In genomic region chr15:97585408-97585807, GRCh38 we compare ENCODE assay signal across 27 cellular contexts.
DNase-seq lines count a peak whose midpoint lies in the region; ATAC-seq, FAIRE-seq and TF ChIP-seq lines count a peak whose summit lies in the region.
"Had no signal": no experiment of that assay in that cellular context is flagged by ENCODE, and none has a peak within 500 bp of the region (broad histone marks: within the 10 kb centered on the region; RNA-seq: fewer than 3 reads in every experiment).

No MANE protein-coding gene starts in this region.

- no peak overlapping the region for H3K9ac ChIP-seq in kidney (ENCODE audit: low read length in 2 of 2)
- H3K9ac ChIP-seq: BLaER1 had no signal

- H3K27ac ChIP-seq in kidney (ENCODE audit: low read depth in 2 of 2, low read length in 2 of 2) (no peak overlapping the region), testis (no peak overlapping the region)
- H3K27ac ChIP-seq: BLaER1 had no signal

- H3K4me3 ChIP-seq in kidney (ENCODE audit: low read length in 2 of 2) = no peak overlapping the region
- no peak overlapping the region for H3K4me3 ChIP-seq in testis
- H3K4me3 ChIP-seq: BLaER1, GM12878 had no signal

- WGBS in testis, 2 donors = 47 to 71% methylated on average over 4 to 10 of the region's 10 CpGs

- H3K9me3 Mint-ChIP-seq in neural crest cell = peaks cover 12% of the 10 kb centered on the region
- H3K9me3 Mint-ChIP-seq in immature natural killer cell = peaks cover 4 to 37% (median 22%) of the 10 kb centered on the region in 6 donors

- no peak for FAIRE-seq in kidney (lab: Jason Lieb, UNC)
- FAIRE-seq: A204.1, GM12878, GM12892, GM18507 had no signal

- H3K4me3 Mint-ChIP-seq in neural crest cell = no peak overlapping the region
- H3K4me3 Mint-ChIP-seq in immature natural killer cell = no peak overlapping the region
- H3K4me3 Mint-ChIP-seq: CD14-positive monocyte; CD4-positive, alpha-beta memory T cell; CD4-positive, CD25-positive, alpha-beta regulatory T cell; CD8-positive, alpha-beta memory T cell had no signal

- no peaks in the 10 kb centered on the region for H3K9me3 ChIP-seq in kidney (ENCODE audit: control insufficient read depth in 1 of 2, low read length in 2 of 2)
- no peaks in the 10 kb centered on the region for H3K9me3 ChIP-seq in testis
- H3K9me3 ChIP-seq: BE2C, BLaER1 had no signal

- ATAC-seq in omental fat pad (ENCODE audit: low FRiP score) = no peak
- ATAC-seq: GM12878 had no signal

- H3K27ac Mint-ChIP-seq in neural crest cell (ENCODE audit: unreplicated experiment) (peak overlapping the region; percentile 38), immature natural killer cell (no peak overlapping the region)
- H3K27ac Mint-ChIP-seq: CD14-positive monocyte; CD4-positive, alpha-beta memory T cell; CD4-positive, CD25-positive, alpha-beta regulatory T cell; CD8-positive, alpha-beta memory T cell had no signal

- H3K27me3 ChIP-seq in testis = no peaks in the 10 kb centered on the region
- H3K27me3 ChIP-seq: BE2C, BLaER1 had no signal

- H3K36me3 Mint-ChIP-seq in neural crest cell (ENCODE audit: low read depth) = peaks cover 4% of the 10 kb centered on the region
- H3K36me3 Mint-ChIP-seq in immature natural killer cell = no peaks in the 10 kb centered on the region
- H3K36me3 Mint-ChIP-seq: CD14-positive monocyte; CD4-positive, alpha-beta memory T cell; CD4-positive, CD25-positive, alpha-beta regulatory T cell had no signal

- TF ChIP-seq POLR2A in testis (IDR thresholded peaks at IDR 0.05) = no peak

- H3K36me3 ChIP-seq in kidney (ENCODE audit: control insufficient read depth in 1 of 2, insufficient read depth in 2 of 2, low read length in 2 of 2) (no peaks in the 10 kb centered on the region), testis (ENCODE audit: low read depth, missing control alignments) (no peaks in the 10 kb centered on the region)
- H3K36me3 ChIP-seq: BE2C, BLaER1 had no signal

- DNase-seq in kidney (peak; percentile 32), neural crest cell (ENCODE audit: low read depth, low spot score) (no peak), testis (peak; percentile 15), immature natural killer cell (no peak), omental fat pad (ENCODE audit: low spot score) (no peak), NCI-H1930 (lab: John Stamatoyannopoulos, UW) (no peak)
- DNase-seq: 8988T; ACHN; BE2C; C1 segment of cervical spinal cord; CD4-positive, alpha-beta memory T cell; CD4-positive, CD25-positive, alpha-beta regulatory T cell; CD8-positive, alpha-beta memory T cell; COR-L47; DMS 273 treated with DMSO at 0.1 percent for 48 hours; DMS153; DMS53; DMS79; DND-41; EL; GDM1 had no signal

- intact Hi-C loops in kidney (cut with DNase I) (no loop called here), testis (cut with DNase I; ENCODE audit: low total_unique reads) (no loop called here)

- TF ChIP-seq CTCF in kidney (IDR thresholded peaks at IDR 0.05; ENCODE audit: borderline replicate concordance, extremely low read depth, insufficient read depth) = no peak
- TF ChIP-seq CTCF in neural crest cell (conservative IDR thresholded peaks at IDR 0.05) = no peak
- TF ChIP-seq CTCF in testis (IDR thresholded peaks at IDR 0.05) = no peak
- TF ChIP-seq CTCF in omental fat pad (IDR thresholded peaks at IDR 0.05) = no peak

- H3K4me1 ChIP-seq in kidney (ENCODE audit: control insufficient read depth in 1 of 2, insufficient read depth in 1 of 2, low read depth in 1 of 2, low read length in 2 of 2) (no peaks in the 10 kb centered on the region), testis (no peaks in the 10 kb centered on the region)
- H3K4me1 ChIP-seq: BE2C, BLaER1 had no signal

- H3K4me1 Mint-ChIP-seq in neural crest cell = peaks cover 4% of the 10 kb centered on the region
- no peaks in the 10 kb centered on the region for H3K4me1 Mint-ChIP-seq in immature natural killer cell
- H3K4me1 Mint-ChIP-seq: CD14-positive monocyte; CD4-positive, alpha-beta memory T cell; CD4-positive, CD25-positive, alpha-beta regulatory T cell; CD8-positive, alpha-beta memory T cell had no signal

- H3K27me3 Mint-ChIP-seq in neural crest cell (ENCODE audit: low read depth) (no peaks in the 10 kb centered on the region), immature natural killer cell (ENCODE audit: low read depth in 3 of 3) (peaks cover 0 to 4% (median 0%) of the 10 kb centered on the region in 3 donors)
- H3K27me3 Mint-ChIP-seq: CD4-positive, alpha-beta memory T cell; CD4-positive, CD25-positive, alpha-beta regulatory T cell; CD8-positive, alpha-beta memory T cell had no signal

Comparison
In these comparisons a context has a peak if more than half of its experiments do, and no peak if none do; other contexts are left out.
1. DNase-seq: peak in kidney (single experiment) and testis (single experiment); none in neural crest cell (single experiment), immature natural killer cell (0 of 3), omental fat pad (single experiment) and NCI-H1930 (0 of 2).